ENCODE assay signal across 1 cellular context in genomic region chr22:33542722-33543121, GRCh38.
TF ChIP-seq lines count a peak whose summit lies in the region.

No MANE protein-coding gene starts in this region.

TF ChIP-seq in H1, 55 proteins besides CTCF, POLR2A, EP300 and RAD21:
- TF ChIP-seq CEBPB (IDR thresholded peaks at IDR 0.05; ENCODE audit: low read depth, low read length) (peak; percentile 49; the same call in 1 of the 2 replicates), POU5F1 (IDR thresholded peaks at IDR 0.05; ENCODE audit: low read depth, low read length) (no peak)
